ENCODE assay signal across 8 cellular contexts in genomic region chr9:36136277-36136893, GRCh38. TPM values are rescaled to one million over a fixed set of nuclear protein-coding genes. Genes with fewer than 3 reads are reported as not detected.
A peak's percentile ranks its signal among the peaks of the same experiment; 100 is the strongest.
DNase-seq lines count a peak whose midpoint lies in the region; ATAC-seq lines count a peak whose summit lies in the region.

A gene with protein sequence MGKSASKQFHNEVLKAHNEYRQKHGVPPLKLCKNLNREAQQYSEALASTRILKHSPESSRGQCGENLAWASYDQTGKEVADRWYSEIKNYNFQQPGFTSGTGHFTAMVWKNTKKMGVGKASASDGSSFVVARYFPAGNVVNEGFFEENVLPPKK (plus strand): TSS chr9:36136733. CDS start chr9:36136779, 46 bp downstream.

- H3K4me1 Mint-ChIP-seq in activated CD8-positive, alpha-beta T cell treated with anti-CD3 and anti-CD28 coated beads, Interleukin-2, amount 10 ng/mL, durations not matched to agents 7 days and 5 days (ENCODE audit: low read depth), result peaks cover 51% of the 10 kb centered on the region
- peaks cover 42% of the 10 kb centered on the region for H3K4me1 Mint-ChIP-seq in memory B cell

- H3K4me3 ChIP-seq in effector memory CD4-positive, alpha-beta T cell (ENCODE audit: insufficient read depth, low read depth, low read length, poor library complexity, severe bottlenecking), result peak within 1 kb of the TSS; percentile 91

- peak within 1 kb of the TSS; percentile 87 for H3K4me3 Mint-ChIP-seq in activated CD8-positive, alpha-beta T cell treated with anti-CD3 and anti-CD28 coated beads, Interleukin-2, amount 10 ng/mL, durations not matched to agents 7 days and 5 days
- peak within 1 kb of the TSS; percentile 90 for H3K4me3 Mint-ChIP-seq in memory B cell

- DNase-seq in 8988T (peak; percentile 97), NCI-H2196 treated with DMSO at 0.1 percent for 48 hours (lab: John Stamatoyannopoulos, UW; ENCODE audit: unreplicated experiment) (peak; percentile 21), memory B cell (ENCODE audit: low spot score in 2 of 2) (peak; percentile 65)
- DNase-seq in activated CD8-positive, alpha-beta T cell treated with anti-CD3 and anti-CD28 coated beads, Interleukin-2, amount 10 ng/mL, durations not matched to agents 7 days and 5 days, result peak; percentile 83
- peak; percentile 60 to 71 (median 70) for DNase-seq in effector memory CD4-positive, alpha-beta T cell
- peak; percentile 52 to 69 (median 57) for DNase-seq in stimulated activated CD4-positive, alpha-beta T cell treated with anti-CD3 and anti-CD28 coated beads, TNF-alpha, amount 100 ng/mL, for 48 hours (ENCODE audit: low read depth in 3 of 3)

- H3K36me3 ChIP-seq in effector memory CD4-positive, alpha-beta T cell (ENCODE audit: control insufficient read depth, insufficient read depth, low read length), result no peaks in the 10 kb centered on the region

- peak within 1 kb of the TSS; percentile 80 for H3K27ac ChIP-seq in effector memory CD4-positive, alpha-beta T cell (ENCODE audit: insufficient read depth, low read length, poor library complexity, severe bottlenecking)

- CTCF ChIA-PET in activated CD8-positive, alpha-beta T cell treated with anti-CD3 and anti-CD28 coated beads, Interleukin-2, amount 10 ng/mL, durations not matched to agents 7 days and 5 days (lab: Charles Lee), result interaction anchor here (0.6 to 3.2 kb wide), 9 partner anchors 12 to 54 kb away, joined by 3 to 26 read pairs (median 5); partner anchors contain the start of gene CLTA

- no peaks in the 10 kb centered on the region for H3K9me3 ChIP-seq in effector memory CD4-positive, alpha-beta T cell (ENCODE audit: control insufficient read depth, low read length)

- H3K27me3 ChIP-seq in effector memory CD4-positive, alpha-beta T cell (replicated peaks; ENCODE audit: control insufficient read depth, insufficient read depth, low read length, poor library complexity, severe bottlenecking), result no peaks in the 10 kb centered on the region

- H3K4me1 ChIP-seq in effector memory CD4-positive, alpha-beta T cell (ENCODE audit: control insufficient read depth, insufficient read depth, low read length, poor library complexity, severe bottlenecking), result peaks cover 47% of the 10 kb centered on the region

- H3K27me3 Mint-ChIP-seq in activated CD8-positive, alpha-beta T cell treated with anti-CD3 and anti-CD28 coated beads, Interleukin-2, amount 10 ng/mL, durations not matched to agents 7 days and 5 days (ENCODE audit: low read depth), result peaks cover 23% of the 10 kb centered on the region
- no peaks in the 10 kb centered on the region for H3K27me3 Mint-ChIP-seq in memory B cell

- ATAC-seq in GM18499 (IDR thresholded peaks at IDR 0.05; ENCODE audit: insufficient read depth, unreplicated experiment) (peak; percentile 69), HG02885 (IDR thresholded peaks at IDR 0.05; ENCODE audit: poor library complexity, unreplicated experiment) (peak; percentile 96), memory B cell (ENCODE audit: low read depth) (peak; percentile 92)
- ATAC-seq in activated CD8-positive, alpha-beta T cell treated with anti-CD3 and anti-CD28 coated beads, Interleukin-2, amount 10 ng/mL, durations not matched to agents 7 days and 5 days, result peak; percentile 98

- POLR2A ChIA-PET in activated CD8-positive, alpha-beta T cell treated with anti-CD3 and anti-CD28 coated beads, Interleukin-2, amount 10 ng/mL, durations not matched to agents 7 days and 5 days (lab: Charles Lee), result interaction anchor here (0.6 to 1.8 kb wide), 6 partner anchors 11 to 35 kb away, joined by 3 to 7 read pairs (median 6); no protein-coding TSS in a partner anchor

- no peaks in the 10 kb centered on the region for H3K9me3 Mint-ChIP-seq in activated CD8-positive, alpha-beta T cell treated with anti-CD3 and anti-CD28 coated beads, Interleukin-2, amount 10 ng/mL, durations not matched to agents 7 days and 5 days (ENCODE audit: insufficient read depth)
- H3K9me3 Mint-ChIP-seq in memory B cell, result no peaks in the 10 kb centered on the region

- H3K27ac Mint-ChIP-seq in activated CD8-positive, alpha-beta T cell treated with anti-CD3 and anti-CD28 coated beads, Interleukin-2, amount 10 ng/mL, durations not matched to agents 7 days and 5 days, result peak within 1 kb of the TSS; percentile 75
- H3K27ac Mint-ChIP-seq in memory B cell, result peak within 1 kb of the TSS; percentile 82

- peaks cover 28% of the 10 kb centered on the region for H3K36me3 Mint-ChIP-seq in activated CD8-positive, alpha-beta T cell treated with anti-CD3 and anti-CD28 coated beads, Interleukin-2, amount 10 ng/mL, durations not matched to agents 7 days and 5 days (ENCODE audit: low read depth)
- no peaks in the 10 kb centered on the region for H3K36me3 Mint-ChIP-seq in memory B cell

RNA-seq across cellular contexts. Expression of the gene that starts here (rescaled TPM):
- 10 to 100 TPM; 67.8 to 73.0 TPM for total RNA-seq in activated CD8-positive, alpha-beta T cell treated with anti-CD3 and anti-CD28 coated beads, Interleukin-2, amount 10 ng/mL, durations not matched to agents 7 days and 5 days

Comparison
In these comparisons a context has a peak if more than half of its experiments do, and no peak if none do; other contexts are left out.
1. Peak in every context shown above with its lines: DNase-seq, ATAC-seq, H3K4me3 ChIP-seq and H3K27ac ChIP-seq.
2. DNase-seq: peak in every context shown above with its lines; median percentile 97 in 8988T; 83 in activated CD8-positive, alpha-beta T cell treated with anti-CD3 and anti-CD28 coated beads, Interleukin-2, amount 10 ng/mL, durations not matched to agents 7 days and 5 days; 70 in effector memory CD4-positive, alpha-beta T cell; 65 in memory B cell; 57 in stimulated activated CD4-positive, alpha-beta T cell treated with anti-CD3 and anti-CD28 coated beads, TNF-alpha, amount 100 ng/mL, for 48 hours; 21 in NCI-H2196 treated with DMSO at 0.1 percent for 48 hours.